Comparison of ENCODE assay signal across 8 cellular contexts in genomic region chr4:1345905-1346780, GRCh38. TPM values are rescaled to one million over a fixed set of nuclear protein-coding genes. Genes with fewer than 3 reads are reported as not detected.
DNase-seq lines count a peak whose midpoint lies in the region; ATAC-seq and TF ChIP-seq lines count a peak whose summit lies in the region.

No MANE protein-coding gene starts in this region.

- peaks cover 35% of the 10 kb centered on the region for H3K4me1 ChIP-seq in lower lobe of right lung

- H3K4me3 ChIP-seq in GM08714 (ENCODE audit: low read length) (peak overlapping the region; percentile 89), dorsolateral prefrontal cortex (peak overlapping the region; percentile 59 to 100 (median 92)), lower lobe of right lung (peak overlapping the region; percentile 82)

- H3K9me3 Mint-ChIP-seq in stimulated activated effector memory CD8-positive, alpha-beta T cell treated with anti-CD3 and anti-CD28 coated beads, Interleukin-12 subunit alpha, Interleukin-12 subunit beta, amount 100 ng/mL, for 72 hours = no peaks in the 10 kb centered on the region

- peaks cover 20% of the 10 kb centered on the region for H3K36me3 Mint-ChIP-seq in stimulated activated effector memory CD8-positive, alpha-beta T cell treated with anti-CD3 and anti-CD28 coated beads, Interleukin-12 subunit alpha, Interleukin-12 subunit beta, amount 100 ng/mL, for 72 hours

- H3K9me3 ChIP-seq in lower lobe of right lung = no peaks in the 10 kb centered on the region

- intact Hi-C loops in dorsolateral prefrontal cortex (cut with DNase I) (loop anchor here (1.0 to 5.0 kb wide), 5 partner anchors 54 to 179 kb away; partner anchors contain the start of gene CTBP1 (in 1 of the 2)), lower lobe of right lung (cut with DNase I) (no loop called here)

- peaks cover 22% of the 10 kb centered on the region for H3K36me3 ChIP-seq in lower lobe of right lung

- H3K27ac ChIP-seq in dorsolateral prefrontal cortex (peak overlapping the region in 58 of 59 donors; percentile 24 to 97 (median 91)), lower lobe of right lung (peak overlapping the region; percentile 100)

- peaks cover 36% of the 10 kb centered on the region for H3K4me1 Mint-ChIP-seq in stimulated activated effector memory CD8-positive, alpha-beta T cell treated with anti-CD3 and anti-CD28 coated beads, Interleukin-12 subunit alpha, Interleukin-12 subunit beta, amount 100 ng/mL, for 72 hours

- no peaks in the 10 kb centered on the region for H3K27me3 ChIP-seq in dorsolateral prefrontal cortex
- no peaks in the 10 kb centered on the region for H3K27me3 ChIP-seq in lower lobe of right lung (ENCODE audit: low read depth)

- H3K4me3 Mint-ChIP-seq in stimulated activated effector memory CD8-positive, alpha-beta T cell treated with anti-CD3 and anti-CD28 coated beads, Interleukin-12 subunit alpha, Interleukin-12 subunit beta, amount 100 ng/mL, for 72 hours = peak overlapping the region; percentile 87

- peak overlapping the region; percentile 95 for H3K27ac Mint-ChIP-seq in stimulated activated effector memory CD8-positive, alpha-beta T cell treated with anti-CD3 and anti-CD28 coated beads, Interleukin-12 subunit alpha, Interleukin-12 subunit beta, amount 100 ng/mL, for 72 hours

- ATAC-seq in GM21717 (IDR thresholded peaks at IDR 0.05; ENCODE audit: unreplicated experiment) (peak; percentile 29), lower lobe of right lung (peak; percentile 56 to 74)
- peak; percentile 58 for ATAC-seq in stimulated activated effector memory CD8-positive, alpha-beta T cell treated with anti-CD3 and anti-CD28 coated beads, Interleukin-12 subunit alpha, Interleukin-12 subunit beta, amount 100 ng/mL, for 72 hours

- TF ChIP-seq CTCF in dorsolateral prefrontal cortex (IDR thresholded peaks at IDR 0.05 in 54 of 56, conservative IDR thresholded peaks at IDR 0.05 in 2 of 56; ENCODE audit: low read depth in 1 of 56, partially characterized antibody in 56 of 56) (peak in 12 of 56 donors; percentile 13 to 41 (median 22)), lower lobe of right lung (IDR thresholded peaks at IDR 0.05) (peak; percentile 35)

- DNase-seq in LHCN-M2 (ENCODE audit: low read depth) (peak; percentile 32), dorsolateral prefrontal cortex (peak in 5 of 10 donors; percentile 51 to 76 (median 65)), lower lobe of right lung (peak; percentile 72), NCI-H1048 (lab: John Stamatoyannopoulos, UW) (no peak)
- DNase-seq in activated CD4-positive, alpha-beta T cell treated with anti-CD3 and anti-CD28 coated beads for 48 hours = peak; percentile 51
- DNase-seq in stimulated activated effector memory CD8-positive, alpha-beta T cell treated with anti-CD3 and anti-CD28 coated beads, Interleukin-12 subunit alpha, Interleukin-12 subunit beta, amount 100 ng/mL, for 72 hours (ENCODE audit: low spot score in 2 of 2) = no peak

RNA-seq across cellular contexts. Expression of gene UVSSA, which starts 0.9 kb away (rescaled TPM):
- total RNA-seq in LHCN-M2 (2014; rRNA removed) = 6.3 and 11.1 TPM in 2 replicates
- 3.1 TPM for polyA plus RNA-seq in LHCN-M2 (2012)
- total RNA-seq in dorsolateral prefrontal cortex = 10 to 100 TPM; 11.7 to 47.4 (median 23.2) TPM
- 27.9 TPM for total RNA-seq in lower lobe of right lung

RNA-seq across cellular contexts. Expression of gene MAEA, which starts 56.5 kb away (rescaled TPM):
- total RNA-seq in LHCN-M2 (2014; rRNA removed) = 93.6 and 94.1 TPM in 2 replicates
- 61.5 TPM for polyA plus RNA-seq in LHCN-M2 (2012)
- total RNA-seq in dorsolateral prefrontal cortex = 10 to 100 TPM; 49.4 to 93.0 (median 72.8) TPM
- 65.8 TPM for total RNA-seq in lower lobe of right lung

Comparison
In these comparisons a context has a peak if more than half of its experiments do, and no peak if none do; other contexts are left out.
1. DNase-seq: peak in LHCN-M2 (single experiment), activated CD4-positive, alpha-beta T cell treated with anti-CD3 and anti-CD28 coated beads for 48 hours (single experiment) and lower lobe of right lung (single experiment); none in stimulated activated effector memory CD8-positive, alpha-beta T cell treated with anti-CD3 and anti-CD28 coated beads, Interleukin-12 subunit alpha, Interleukin-12 subunit beta, amount 100 ng/mL, for 72 hours (0 of 2) and NCI-H1048 (single experiment).
2. Peak in every context shown above with its lines, with median percentiles within 50 percentile points of each other: H3K4me3 ChIP-seq and ATAC-seq.